8 cellular contexts compared by ENCODE assay signal in genomic region chr5:43484049-43484849, GRCh38. TPM values are rescaled to one million over a fixed set of nuclear protein-coding genes. Genes with fewer than 3 reads are reported as not detected.
A peak's percentile ranks its signal among the peaks of the same experiment; 100 is the strongest.
DNase-seq lines count a peak whose midpoint lies in the region; ATAC-seq and TF ChIP-seq lines count a peak whose summit lies in the region.

No MANE protein-coding gene starts in this region.

- H3K27ac Mint-ChIP-seq in CD14-positive monocyte = peak overlapping the region; percentile 95 to 100 (median 99)
- H3K27ac Mint-ChIP-seq in dendritic cell treated with granulocyte-macrophage colony-stimulating factor and Interleukin-4, amounts not matched to agents 40 ng/mL and 50 ng/mL, for 4 days = peak overlapping the region; percentile 99

- peak; percentile 89 for TF ChIP-seq CTCF in CD14-positive monocyte (IDR thresholded peaks at IDR 0.05)
- peak; percentile 56 to 62 for TF ChIP-seq CTCF in left lung (IDR thresholded peaks at IDR 0.05)

- H3K9me3 ChIP-seq in left lung = no peaks in the 10 kb centered on the region

- peak overlapping the region; percentile 97 to 98 for H3K4me3 Mint-ChIP-seq in CD14-positive monocyte
- H3K4me3 Mint-ChIP-seq in dendritic cell treated with granulocyte-macrophage colony-stimulating factor and Interleukin-4, amounts not matched to agents 40 ng/mL and 50 ng/mL, for 4 days = peak overlapping the region; percentile 96

- H3K27me3 ChIP-seq in left lung = no peaks in the 10 kb centered on the region

- H3K4me1 ChIP-seq in left lung = peaks cover 0 to 23% of the 10 kb centered on the region in 2 donors

- H3K36me3 Mint-ChIP-seq in CD14-positive monocyte = peaks cover 5 to 15% of the 10 kb centered on the region in 2 donors
- H3K36me3 Mint-ChIP-seq in dendritic cell treated with granulocyte-macrophage colony-stimulating factor and Interleukin-4, amounts not matched to agents 40 ng/mL and 50 ng/mL, for 4 days (ENCODE audit: low read depth) = peaks cover 13% of the 10 kb centered on the region

- H3K36me3 ChIP-seq in left lung = no peaks in the 10 kb centered on the region

- peak overlapping the region; percentile 67 to 68 for H3K4me3 ChIP-seq in left lung

- peak; percentile 70 for DNase-seq in CD14-positive monocyte (ENCODE audit: low spot score)
- DNase-seq in NCI-H526 treated with DMSO at 0.1 percent for 48 hours (lab: John Stamatoyannopoulos, UW) = peak; percentile 86
- DNase-seq in activated CD4-positive, alpha-beta T cell treated with anti-CD3 and anti-CD28 coated beads, Interleukin-2, amount 50 U/mL, for 1 hour = peak; percentile 81
- peak; percentile 87 to 92 for DNase-seq in left lung
- peak; percentile 84 to 87 for DNase-seq in stimulated activated CD4-positive, alpha-beta T cell treated with anti-CD3 and anti-CD28 coated beads, Interleukin-2, amount 100 ng/mL, for 24 hours

- intact Hi-C loops in CD14-positive monocyte (cut with micrococcal nuclease) = loop anchor here (5.0 to 10.0 kb wide), 3 partner anchors 73 to 417 kb away; partner anchors contain the start of genes HMGCS1 (in 1 of the 2) and PAIP1 (in 1 of the 2)
- intact Hi-C loops in dendritic cell treated with granulocyte-macrophage colony-stimulating factor and Interleukin-4, amounts not matched to agents 40 ng/mL and 50 ng/mL, for 4 days (cut with micrococcal nuclease) = loop anchor here (1.0 to 5.0 kb wide), 7 partner anchors 31 to 492 kb away; partner anchors contain the start of genes C5orf34, HMGCS1, NNT and PAIP1
- intact Hi-C loops in left lung (cut with DNase I) = loop anchor here in 1 of 2 donors (10.0 kb wide), 1 partner anchor 89 kb away; no protein-coding TSS in a partner anchor

- H3K4me1 Mint-ChIP-seq in CD14-positive monocyte = peaks cover 27% of the 10 kb centered on the region
- H3K4me1 Mint-ChIP-seq in dendritic cell treated with granulocyte-macrophage colony-stimulating factor and Interleukin-4, amounts not matched to agents 40 ng/mL and 50 ng/mL, for 4 days (ENCODE audit: low read depth) = peaks cover 23% of the 10 kb centered on the region

- H3K27me3 Mint-ChIP-seq in CD14-positive monocyte (ENCODE audit: low read depth in 3 of 3) = peaks cover 0 to 2% (median 0%) of the 10 kb centered on the region in 3 donors
- H3K27me3 Mint-ChIP-seq in dendritic cell treated with granulocyte-macrophage colony-stimulating factor and Interleukin-4, amounts not matched to agents 40 ng/mL and 50 ng/mL, for 4 days = no peaks in the 10 kb centered on the region

- ATAC-seq in GM19397 (IDR thresholded peaks at IDR 0.05; ENCODE audit: unreplicated experiment) (peak; percentile 63), HG03558 (IDR thresholded peaks at IDR 0.05; ENCODE audit: extremely low read depth, unreplicated experiment) (peak; percentile 33), left lung (peak; percentile 87)

- H3K9me3 Mint-ChIP-seq in CD14-positive monocyte = peaks cover 0 to 2% (median 0%) of the 10 kb centered on the region in 7 donors
- H3K9me3 Mint-ChIP-seq in dendritic cell treated with granulocyte-macrophage colony-stimulating factor and Interleukin-4, amounts not matched to agents 40 ng/mL and 50 ng/mL, for 4 days = no peaks in the 10 kb centered on the region

- peak overlapping the region; percentile 97 to 99 for H3K27ac ChIP-seq in left lung

RNA-seq across cellular contexts. Expression of gene TMEM267, which starts 0.6 kb away (rescaled TPM):
- 10 to 100 TPM; 11.8 to 13.9 TPM for polyA plus RNA-seq in CD14-positive monocyte
- total RNA-seq in left lung = 10 to 100 TPM; 13.2 to 13.8 TPM

RNA-seq across cellular contexts. Expression of gene C5orf34, which starts 30.7 kb away (rescaled TPM):
- polyA plus RNA-seq in CD14-positive monocyte = under 1 TPM; 0.17 to 0.29 TPM
- total RNA-seq in left lung = 1 to 10 TPM; 1.8 to 2.2 TPM

Comparison
In these comparisons a context has a peak if more than half of its experiments do, and no peak if none do; other contexts are left out.
1. Peak in every context shown above with its lines: DNase-seq, ATAC-seq, H3K4me3 ChIP-seq and H3K27ac ChIP-seq.
2. ATAC-seq: peak in every context shown above with its lines; median percentile 87 in left lung; 63 in GM19397; 33 in HG03558.